Comparison of ENCODE assay signal across 8 cellular contexts in the genomic region with DNA sequence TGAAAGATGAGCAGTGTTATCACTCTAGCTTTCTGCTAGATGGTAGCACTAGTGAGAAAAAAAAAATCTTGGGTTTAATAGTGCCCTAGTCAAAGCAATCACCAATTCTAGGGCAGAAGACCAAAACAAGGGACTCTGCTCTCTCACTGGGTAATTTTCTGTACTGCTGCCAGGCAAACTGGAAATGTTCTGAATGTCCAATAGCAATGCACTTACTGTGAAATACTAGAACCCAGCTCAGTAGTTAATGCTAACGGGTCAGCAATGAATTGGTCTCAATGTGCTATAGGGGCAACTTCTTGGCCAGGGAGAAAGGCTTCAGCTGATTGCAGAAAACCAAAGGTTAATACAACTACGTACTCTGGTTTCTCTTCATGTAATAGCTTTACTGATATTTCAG. TPM values are rescaled to one million over a fixed set of nuclear protein-coding genes. Genes with fewer than 3 reads are reported as not detected.
A peak's percentile ranks its signal among the peaks of the same experiment; 100 is the strongest.
DNase-seq lines count a peak whose midpoint lies in the region; ATAC-seq and TF ChIP-seq lines count a peak whose summit lies in the region.

No MANE protein-coding gene starts in this region.

- intact Hi-C loops in dorsolateral prefrontal cortex (cut with DNase I) (loop anchor here in 1 of 2 donors (2.0 kb wide), 1 partner anchor 19 kb away; no protein-coding TSS in a partner anchor), natural killer cell (cut with micrococcal nuclease) (no loop called here)

- H3K9me3 Mint-ChIP-seq in natural killer cell, result no peaks in the 10 kb centered on the region

- H3K27me3 ChIP-seq in dorsolateral prefrontal cortex, result no peaks in the 10 kb centered on the region

- ATAC-seq in natural killer cell (no peak), GM21737 (IDR thresholded peaks at IDR 0.05; ENCODE audit: unreplicated experiment) (no peak), HG03097 (IDR thresholded peaks at IDR 0.05; ENCODE audit: low FRiP score, unreplicated experiment) (no peak)

- no peaks in the 10 kb centered on the region for H3K36me3 Mint-ChIP-seq in natural killer cell

- H3K27ac ChIP-seq in dorsolateral prefrontal cortex, result peak overlapping the region; percentile 13 to 100 (median 97)

- peak overlapping the region; percentile 13 to 94 (median 77) for H3K4me3 ChIP-seq in dorsolateral prefrontal cortex

- peak overlapping the region; percentile 64 to 95 for H3K27ac Mint-ChIP-seq in natural killer cell

- H3K27me3 Mint-ChIP-seq in natural killer cell (ENCODE audit: low read depth in 2 of 2), result no peaks in the 10 kb centered on the region

- H3K4me3 Mint-ChIP-seq in natural killer cell, result peak overlapping the region; percentile 100

- H3K4me1 Mint-ChIP-seq in natural killer cell, result peaks cover 40 to 43% of the 10 kb centered on the region in 2 donors

- DNase-seq in AG09319 (ENCODE audit: extremely low read depth, low read depth) (peak; percentile 19), M059J (ENCODE audit: low read depth) (peak; percentile 27), dorsolateral prefrontal cortex (peak in 1 of 10 donors; percentile 72), natural killer cell (no peak), RPMI8226 (no peak), NCI-H1048 (lab: John Stamatoyannopoulos, UW) (no peak)

- no peak for TF ChIP-seq CTCF in AG09319 (IDR thresholded peaks at IDR 0.05; ENCODE audit: low read depth, low read length)
- TF ChIP-seq CTCF in dorsolateral prefrontal cortex (IDR thresholded peaks at IDR 0.05 in 54 of 56, conservative IDR thresholded peaks at IDR 0.05 in 2 of 56; ENCODE audit: low read depth in 1 of 56, partially characterized antibody in 56 of 56), result peak in 1 of 56 donors; percentile 17
- TF ChIP-seq CTCF in natural killer cell (IDR thresholded peaks at IDR 0.05), result no peak

RNA-seq across cellular contexts. Expression of a gene that starts 2.2 kb away (rescaled TPM):
- 8.0 and 11.9 TPM in 2 replicates for total RNA-seq in M059J (2014; rRNA removed; shearing (Covaris generic))
- total RNA-seq in dorsolateral prefrontal cortex (10 to 100 TPM; 24.9 to 81.0 (median 39.7) TPM), natural killer cell (10 to 100 TPM; 32.3 to 42.3 (median 34.9) TPM)

RNA-seq across cellular contexts. Expression of a gene that starts 51.9 kb away (rescaled TPM):
- total RNA-seq in M059J (2014; rRNA removed; shearing (Covaris generic)), result 206 and 387 TPM in 2 replicates
- total RNA-seq in dorsolateral prefrontal cortex (100 to 1,000 TPM; 147 to 261 (median 203) TPM), natural killer cell (100 to 1,000 TPM; 180 to 195 (median 184) TPM)

Comparison
In these comparisons a context has a peak if more than half of its experiments do, and no peak if none do; other contexts are left out.
1. DNase-seq: peak in AG09319 (single experiment) and M059J (single experiment); none in natural killer cell (single experiment), RPMI8226 (single experiment) and NCI-H1048 (single experiment).